1 cellular context compared by ENCODE assay signal in genomic region chr21:37208741-37209225, GRCh38.
TF ChIP-seq lines count a peak whose summit lies in the region.

No MANE protein-coding gene starts in this region.

TF ChIP-seq in GM23338, 12 proteins besides CTCF, POLR2A, EP300 and RAD21 (continued from another document):
- no peak for TF ChIP-seq REST (IDR thresholded peaks at IDR 0.05; ENCODE audit: unreplicated experiment)
- TF ChIP-seq JUNB (IDR thresholded peaks at IDR 0.05; ENCODE audit: unreplicated experiment), result no peak
- TF ChIP-seq ZNF331 (CRISPR knock-in tag; IDR thresholded peaks at IDR 0.05; ENCODE audit: low read depth), result no peak
- TF ChIP-seq POLR2AphosphoS5 (IDR thresholded peaks at IDR 0.05; ENCODE audit: low read depth), result no peak
- no peak for TF ChIP-seq CREB1 (CRISPR knock-in tag; IDR thresholded peaks at IDR 0.05; ENCODE audit: low read depth)
- no peak for TF ChIP-seq ETS1 (IDR thresholded peaks at IDR 0.05)
- TF ChIP-seq EZH2 (IDR thresholded peaks at IDR 0.05; ENCODE audit: low read depth, unreplicated experiment), result no peak
TF ChIP-seq in GM23338: peak in this region for 0.
